8 cellular contexts compared by ENCODE assay signal in genomic region chrX:140766024-140766611, GRCh38. TPM values are rescaled to one million over a fixed set of nuclear protein-coding genes. Genes with fewer than 3 reads are reported as not detected.
DNase-seq lines count a peak whose midpoint lies in the region; ATAC-seq and TF ChIP-seq lines count a peak whose summit lies in the region.

No MANE protein-coding gene starts in this region.

- no peak overlapping the region for H3K27ac ChIP-seq in SK-N-MC

- no peaks in the 10 kb centered on the region for H3K9me3 ChIP-seq in SK-N-MC (ENCODE audit: low read depth, low read length)

- no peaks in the 10 kb centered on the region for H3K27me3 ChIP-seq in kidney epithelial cell (ENCODE audit: control insufficient read depth, insufficient read depth, low read length)

- ATAC-seq in HG03342 (IDR thresholded peaks at IDR 0.05; ENCODE audit: unreplicated experiment) (peak; percentile 55), HG03442 (IDR thresholded peaks at IDR 0.05; ENCODE audit: unreplicated experiment) (no peak)

- H3K4me3 ChIP-seq in SK-N-MC (peak overlapping the region; percentile 77), cardiac fibroblast (replicated peaks in 1 of 2; ENCODE audit: low read depth in 2 of 2, low read length in 2 of 2) (peak overlapping the region; percentile 57 to 64), kidney epithelial cell (ENCODE audit: low read depth, low read length) (peak overlapping the region; percentile 10)

- DNase-seq in NCI-H2171 (lab: John Stamatoyannopoulos, UW) (peak; percentile 0), NCI-H2171 treated with DMSO at 0.1 percent for 48 hours (lab: John Stamatoyannopoulos, UW) (no peak), SK-N-MC (ENCODE audit: low read depth, low spot score) (peak; percentile 28), cardiac fibroblast (ENCODE audit: low read depth in 2 of 2) (peak; percentile 72 to 80), kidney epithelial cell (ENCODE audit: low read depth) (no peak)
- peak; percentile 46 for DNase-seq in stimulated activated CD8-positive, alpha-beta memory T cell treated with anti-CD3 and anti-CD28 coated beads, Interleukin-4, amount 100 ng/mL, for 48 hours

- TF ChIP-seq CTCF in cardiac fibroblast (IDR thresholded peaks at IDR 0.05; ENCODE audit: low read depth, low read length) (peak; percentile 60), kidney epithelial cell (IDR thresholded peaks at IDR 0.05; ENCODE audit: insufficient read depth, low read length, poor library complexity, severe bottlenecking) (peak; percentile 84)

- no peaks in the 10 kb centered on the region for H3K36me3 ChIP-seq in SK-N-MC (ENCODE audit: insufficient read depth, low read length)
- H3K36me3 ChIP-seq in kidney epithelial cell (ENCODE audit: control insufficient read depth, insufficient read depth, low read length), result no peaks in the 10 kb centered on the region

- H3K9ac ChIP-seq in SK-N-MC (ENCODE audit: insufficient read length), result no peak overlapping the region

RNA-seq across cellular contexts. Expression of gene LINC00632, which starts 56.6 kb away (rescaled TPM):
- total RNA-seq in kidney epithelial cell, result 1.4 and 3.7 TPM in 2 replicates

Comparison
In these comparisons a context has a peak if more than half of its experiments do, and no peak if none do; other contexts are left out.
1. DNase-seq: peak in NCI-H2171 (single experiment), SK-N-MC (single experiment), cardiac fibroblast (2 of 2) and stimulated activated CD8-positive, alpha-beta memory T cell treated with anti-CD3 and anti-CD28 coated beads, Interleukin-4, amount 100 ng/mL, for 48 hours (single experiment); none in NCI-H2171 treated with DMSO at 0.1 percent for 48 hours (single experiment) and kidney epithelial cell (single experiment).
2. H3K4me3 ChIP-seq: peak in every context shown above with its lines; median percentile 77 in SK-N-MC; 60 in cardiac fibroblast; 10 in kidney epithelial cell.